ENCODE assay signal across 17 cellular contexts in genomic region chr17:9307313-9307998, GRCh38.
DNase-seq lines count a peak whose midpoint lies in the region; ATAC-seq and TF ChIP-seq lines count a peak whose summit lies in the region.
"Had no signal": no experiment of that assay in that cellular context is flagged by ENCODE, and none has a peak within 500 bp of the region (broad histone marks: within the 10 kb centered on the region; RNA-seq: fewer than 3 reads in every experiment).

No MANE protein-coding gene starts in this region.

- CTCF ChIA-PET in RWPE1 (lab: Yijun Ruan, JAX) = no interaction called here

- H3K27me3 ChIP-seq in heart left ventricle = no peaks in the 10 kb centered on the region
- H3K27me3 ChIP-seq: gastroesophageal sphincter, stomach, vagina had no signal

- no peak for TF ChIP-seq POLR2A in heart left ventricle (IDR thresholded peaks at IDR 0.05)

- H3K4me3 ChIP-seq in AG10803 (ENCODE audit: low read length) (no peak overlapping the region), mesodermal cell (ENCODE audit: extremely low read depth, insufficient read depth, low read length, poor library complexity, severe bottlenecking) (no peak overlapping the region), heart left ventricle (no peak overlapping the region)
- H3K4me3 ChIP-seq: gastroesophageal sphincter, stomach, vagina had no signal

- no peaks in the 10 kb centered on the region for H3K4me1 Mint-ChIP-seq in stimulated activated effector memory CD8-positive, alpha-beta T cell treated with anti-CD3 and anti-CD28 coated beads, Interleukin-12 subunit alpha, Interleukin-12 subunit beta, amount 100 ng/mL, for 72 hours
- H3K4me1 Mint-ChIP-seq: CD8-positive, alpha-beta memory T cell had no signal

- H3K36me3 ChIP-seq in mesodermal cell (ENCODE audit: control insufficient read depth, insufficient read depth, low read length) (no peaks in the 10 kb centered on the region), heart left ventricle (no peaks in the 10 kb centered on the region)
- H3K36me3 ChIP-seq: gastroesophageal sphincter, stomach, vagina had no signal

- H3K9me3 ChIP-seq in mesodermal cell (ENCODE audit: control insufficient read depth, low read length) = no peaks in the 10 kb centered on the region
- no peaks in the 10 kb centered on the region for H3K9me3 ChIP-seq in heart left ventricle
- H3K9me3 ChIP-seq: gastroesophageal sphincter, stomach, vagina had no signal

- POLR2A ChIA-PET in RWPE1 (lab: Yijun Ruan, JAX; ENCODE audit: low non-redundant PET) = no interaction called here

- no peak overlapping the region for H3K4me3 Mint-ChIP-seq in stimulated activated effector memory CD8-positive, alpha-beta T cell treated with anti-CD3 and anti-CD28 coated beads, Interleukin-12 subunit alpha, Interleukin-12 subunit beta, amount 100 ng/mL, for 72 hours
- H3K4me3 Mint-ChIP-seq: CD8-positive, alpha-beta memory T cell had no signal

- no peaks in the 10 kb centered on the region for H3K36me3 Mint-ChIP-seq in stimulated activated effector memory CD8-positive, alpha-beta T cell treated with anti-CD3 and anti-CD28 coated beads, Interleukin-12 subunit alpha, Interleukin-12 subunit beta, amount 100 ng/mL, for 72 hours

- no peak overlapping the region for H3K27ac Mint-ChIP-seq in stimulated activated effector memory CD8-positive, alpha-beta T cell treated with anti-CD3 and anti-CD28 coated beads, Interleukin-12 subunit alpha, Interleukin-12 subunit beta, amount 100 ng/mL, for 72 hours

- intact Hi-C loops in heart left ventricle (cut with DNase I) = loop anchor here in 1 of 10 donors (10.0 kb wide), 1 partner anchor 47 kb away; no protein-coding TSS in a partner anchor

- ATAC-seq in heart left ventricle = no peak
- ATAC-seq in GM21717 (IDR thresholded peaks at IDR 0.05; ENCODE audit: unreplicated experiment) = no peak
- no peak for ATAC-seq in stimulated activated effector memory CD8-positive, alpha-beta T cell treated with anti-CD3 and anti-CD28 coated beads, Interleukin-12 subunit alpha, Interleukin-12 subunit beta, amount 100 ng/mL, for 72 hours
- ATAC-seq: gastroesophageal sphincter had no signal

- 59 to 68% methylated on average over 5 to 6 of the region's 7 CpGs for WGBS in mesodermal cell (ENCODE audit: insufficient coverage in 2 of 2), 2 experiments
- 76 to 83% (median 79%) methylated on average over 7 of the region's 7 CpGs for WGBS in heart left ventricle, 4 donors

- peaks cover 13% of the 10 kb centered on the region for H3K4me1 ChIP-seq in mesodermal cell (ENCODE audit: control insufficient read depth, insufficient read depth, low read length, poor library complexity, severe bottlenecking)
- H3K4me1 ChIP-seq in heart left ventricle = no peaks in the 10 kb centered on the region
- H3K4me1 ChIP-seq: vagina had no signal

- no peaks in the 10 kb centered on the region for H3K9me3 Mint-ChIP-seq in stimulated activated effector memory CD8-positive, alpha-beta T cell treated with anti-CD3 and anti-CD28 coated beads, Interleukin-12 subunit alpha, Interleukin-12 subunit beta, amount 100 ng/mL, for 72 hours
- H3K9me3 Mint-ChIP-seq: CD8-positive, alpha-beta memory T cell had no signal

- DNase-seq in AG10803 (ENCODE audit: low read depth) (peak; percentile 39), HT1080 (ENCODE audit: low read depth) (peak; percentile 55), dermis blood vessel endothelial cell (peak; percentile 43), RWPE1 (ENCODE audit: low spot score) (no peak), heart left ventricle (no peak)
- DNase-seq in stimulated activated effector memory CD8-positive, alpha-beta T cell treated with anti-CD3 and anti-CD28 coated beads, Interleukin-12 subunit alpha, Interleukin-12 subunit beta, amount 100 ng/mL, for 72 hours (ENCODE audit: low spot score in 2 of 2) = no peak
- DNase-seq: activated CD4-positive, CD25-positive, alpha-beta regulatory T cell treated with anti-CD3 and anti-CD28 coated beads, Interleukin-2, amount 50 U/mL, for 72 hours; activated gamma-delta T cell treated with Interleukin-2 at 50 U/mL for 16 hours; aorta; CD8-positive, alpha-beta memory T cell; NCI-H2107; NCI-H526; stomach had no signal

- TF ChIP-seq CTCF in AG10803 (conservative IDR thresholded peaks at IDR 0.05; ENCODE audit: low read length) (no peak), RWPE1 (conservative IDR thresholded peaks at IDR 0.05; ENCODE audit: low read depth) (no peak), heart left ventricle (IDR thresholded peaks at IDR 0.05) (no peak)

- H3K27ac ChIP-seq in mesodermal cell (ENCODE audit: low read depth, low read length, severe bottlenecking) (peak overlapping the region; percentile 89), RWPE1 (no peak overlapping the region), heart left ventricle (no peak overlapping the region)
- H3K27ac ChIP-seq: gastroesophageal sphincter, stomach, vagina had no signal

Comparison
In these comparisons a context has a peak if more than half of its experiments do, and no peak if none do; other contexts are left out.
1. DNase-seq: peak in AG10803 (single experiment), HT1080 (single experiment) and dermis blood vessel endothelial cell (single experiment); none in RWPE1 (single experiment), heart left ventricle (0 of 5) and stimulated activated effector memory CD8-positive, alpha-beta T cell treated with anti-CD3 and anti-CD28 coated beads, Interleukin-12 subunit alpha, Interleukin-12 subunit beta, amount 100 ng/mL, for 72 hours (0 of 2).